Comparison of ENCODE assay signal across 9 cellular contexts in genomic region chr10:3239066-3239919, GRCh38.
A peak's percentile ranks its signal among the peaks of the same experiment; 100 is the strongest.
DNase-seq lines count a peak whose midpoint lies in the region; ATAC-seq and TF ChIP-seq lines count a peak whose summit lies in the region.
"Had no signal": no experiment of that assay in that cellular context is flagged by ENCODE, and none has a peak within 500 bp of the region (broad histone marks: within the 10 kb centered on the region; RNA-seq: fewer than 3 reads in every experiment).

No MANE protein-coding gene starts in this region.

- no peak overlapping the region for H3K27ac Mint-ChIP-seq in activated CD4-positive, alpha-beta T cell treated with anti-CD3 and anti-CD28 coated beads, Interleukin-2, amount 10 ng/mL, durations not matched to agents 24 days and 14 days
- H3K27ac Mint-ChIP-seq: T-helper 1 cell treated with Interleukin-12 subunit alpha and Interleukin-12 subunit beta and Interleukin-4 antibody, amounts not matched to agents 30 μg/mL and 1 μg/mL, for 36 hours had no signal

- peak; percentile 85 for TF ChIP-seq CTCF in coronary artery (IDR thresholded peaks at IDR 0.05)
- TF ChIP-seq CTCF in lower lobe of right lung (IDR thresholded peaks at IDR 0.05), result peak; percentile 96

- DNase-seq in Caki2 (ENCODE audit: low read depth) (peak; percentile 56), MG63 (peak; percentile 37), coronary artery (ENCODE audit: low spot score) (no peak), lower lobe of right lung (peak; percentile 79), NCI-H1048 (lab: John Stamatoyannopoulos, UW) (no peak)
- peak; percentile 92 for DNase-seq in activated CD4-positive, alpha-beta T cell treated with anti-CD3 and anti-CD28 coated beads, Interleukin-2, amount 10 ng/mL, durations not matched to agents 24 days and 14 days
- DNase-seq in stimulated activated CD8-positive, alpha-beta memory T cell treated with anti-CD3 and anti-CD28 coated beads, Interleukin-15, amount 100 ng/mL, for 1 hour (ENCODE audit: low read depth), result peak; percentile 62

- H3K27ac ChIP-seq in coronary artery, result no peak overlapping the region
- peak overlapping the region; percentile 11 for H3K27ac ChIP-seq in lower lobe of right lung

- no peaks in the 10 kb centered on the region for H3K36me3 Mint-ChIP-seq in activated CD4-positive, alpha-beta T cell treated with anti-CD3 and anti-CD28 coated beads, Interleukin-2, amount 10 ng/mL, durations not matched to agents 24 days and 14 days (ENCODE audit: low read depth)

- peaks cover 49% of the 10 kb centered on the region for H3K27me3 Mint-ChIP-seq in activated CD4-positive, alpha-beta T cell treated with anti-CD3 and anti-CD28 coated beads, Interleukin-2, amount 10 ng/mL, durations not matched to agents 24 days and 14 days

- peaks cover 3% of the 10 kb centered on the region for H3K4me1 Mint-ChIP-seq in activated CD4-positive, alpha-beta T cell treated with anti-CD3 and anti-CD28 coated beads, Interleukin-2, amount 10 ng/mL, durations not matched to agents 24 days and 14 days

- in situ Hi-C loops in Caki2 (cut with HindIII; ENCODE audit: low pct_unique_long_range_greater_than_20kb, low sequenced_read_pairs), result no loop called here

- H3K36me3 ChIP-seq in MG63 (no peaks in the 10 kb centered on the region), lower lobe of right lung (no peaks in the 10 kb centered on the region)

- intact Hi-C loops in activated CD4-positive, alpha-beta T cell treated with anti-CD3 and anti-CD28 coated beads, Interleukin-2, amount 10 ng/mL, durations not matched to agents 24 days and 14 days (cut with micrococcal nuclease), result loop anchor here (2.0 to 5.0 kb wide), 2 partner anchors 538 to 1528 kb away; no protein-coding TSS in a partner anchor
- intact Hi-C loops in lower lobe of right lung (cut with DNase I), result no loop called here

- H3K4me1 ChIP-seq in lower lobe of right lung, result peaks cover 12% of the 10 kb centered on the region

- H3K4me3 ChIP-seq in MG63 (no peak overlapping the region), coronary artery (peak overlapping the region; percentile 35), lower lobe of right lung (peak overlapping the region; percentile 6)

- no peak overlapping the region for H3K4me3 Mint-ChIP-seq in activated CD4-positive, alpha-beta T cell treated with anti-CD3 and anti-CD28 coated beads, Interleukin-2, amount 10 ng/mL, durations not matched to agents 24 days and 14 days
- H3K4me3 Mint-ChIP-seq: T-helper 1 cell treated with Interleukin-12 subunit alpha and Interleukin-12 subunit beta and Interleukin-4 antibody, amounts not matched to agents 30 μg/mL and 1 μg/mL, for 36 hours had no signal

- peak; percentile 52 for ATAC-seq in GM21423 (IDR thresholded peaks at IDR 0.05; ENCODE audit: unreplicated experiment)
- peak; percentile 81 to 88 for ATAC-seq in lower lobe of right lung

- H3K27me3 ChIP-seq in MG63 (no peaks in the 10 kb centered on the region), lower lobe of right lung (ENCODE audit: low read depth) (no peaks in the 10 kb centered on the region)

- H3K9me3 ChIP-seq in MG63 (no peaks in the 10 kb centered on the region), lower lobe of right lung (no peaks in the 10 kb centered on the region)

- no peaks in the 10 kb centered on the region for H3K9me3 Mint-ChIP-seq in activated CD4-positive, alpha-beta T cell treated with anti-CD3 and anti-CD28 coated beads, Interleukin-2, amount 10 ng/mL, durations not matched to agents 24 days and 14 days
- H3K9me3 Mint-ChIP-seq: T-helper 1 cell treated with Interleukin-12 subunit alpha and Interleukin-12 subunit beta and Interleukin-4 antibody, amounts not matched to agents 30 μg/mL and 1 μg/mL, for 36 hours had no signal

Comparison
In these comparisons a context has a peak if more than half of its experiments do, and no peak if none do; other contexts are left out.
1. DNase-seq: peak in Caki2 (single experiment), MG63 (single experiment), activated CD4-positive, alpha-beta T cell treated with anti-CD3 and anti-CD28 coated beads, Interleukin-2, amount 10 ng/mL, durations not matched to agents 24 days and 14 days (single experiment), lower lobe of right lung (single experiment) and stimulated activated CD8-positive, alpha-beta memory T cell treated with anti-CD3 and anti-CD28 coated beads, Interleukin-15, amount 100 ng/mL, for 1 hour (single experiment); none in coronary artery (single experiment) and NCI-H1048 (single experiment).